10 cellular contexts compared by ENCODE assay signal in genomic region chr10:63227207-63227895, GRCh38.
DNase-seq lines count a peak whose midpoint lies in the region; ATAC-seq and TF ChIP-seq lines count a peak whose summit lies in the region.
"Had no signal": no experiment of that assay in that cellular context is flagged by ENCODE, and none has a peak within 500 bp of the region (broad histone marks: within the 10 kb centered on the region; RNA-seq: fewer than 3 reads in every experiment).

No MANE protein-coding gene starts in this region.

- H3K27ac ChIP-seq in vagina, result no peak overlapping the region
- H3K27ac ChIP-seq: epithelial cell of prostate had no signal

- H3K4me1 ChIP-seq in vagina, result peaks cover 30% of the 10 kb centered on the region

- ATAC-seq in GM21619 (IDR thresholded peaks at IDR 0.05; ENCODE audit: unreplicated experiment) (peak; percentile 64), GM18517 (IDR thresholded peaks at IDR 0.05; ENCODE audit: unreplicated experiment) (no peak)

- intact Hi-C loops in vagina (cut with DNase I), result no loop called here

- no peaks in the 10 kb centered on the region for H3K9me3 ChIP-seq in vagina

- TF ChIP-seq CTCF in GM06990 (IDR thresholded peaks at IDR 0.05; ENCODE audit: insufficient read depth, low read length, poor library complexity, severe bottlenecking) (no peak), vagina (IDR thresholded peaks at IDR 0.05) (no peak)

- no peak overlapping the region for H3K4me3 ChIP-seq in GM06990 (replicated peaks; ENCODE audit: low read depth, low read length)
- H3K4me3 ChIP-seq in vagina, result no peak overlapping the region
- H3K4me3 ChIP-seq: lung had no signal

- H3K36me3 ChIP-seq in GM06990 (ENCODE audit: control insufficient read depth, insufficient read depth, low read length) (no peaks in the 10 kb centered on the region), vagina (no peaks in the 10 kb centered on the region)

- no peaks in the 10 kb centered on the region for H3K27me3 ChIP-seq in GM06990 (replicated peaks; ENCODE audit: control insufficient read depth, insufficient read depth, low read length)
- H3K27me3 ChIP-seq in vagina, result no peaks in the 10 kb centered on the region

- DNase-seq in GM06990 (ENCODE audit: extremely low read depth, insufficient read length) (peak; percentile 42), M059J (ENCODE audit: low read depth) (peak; percentile 34), fibroblast of peridontal ligament (ENCODE audit: extremely low read depth) (peak; percentile 19), SW480 (ENCODE audit: low spot score) (no peak), vagina (ENCODE audit: extremely low spot score in 2 of 2) (no peak), amygdala (lab: John Stamatoyannopoulos, UW) (no peak)

- TF ChIP-seq POLR2A in vagina (IDR thresholded peaks at IDR 0.05), result no peak

Comparison
In these comparisons a context has a peak if more than half of its experiments do, and no peak if none do; other contexts are left out.
1. DNase-seq: peak in GM06990 (single experiment), M059J (single experiment) and fibroblast of peridontal ligament (single experiment); none in SW480 (single experiment), vagina (0 of 2) and amygdala (0 of 56).